14 cellular contexts compared by ENCODE assay signal in the genomic region with DNA sequence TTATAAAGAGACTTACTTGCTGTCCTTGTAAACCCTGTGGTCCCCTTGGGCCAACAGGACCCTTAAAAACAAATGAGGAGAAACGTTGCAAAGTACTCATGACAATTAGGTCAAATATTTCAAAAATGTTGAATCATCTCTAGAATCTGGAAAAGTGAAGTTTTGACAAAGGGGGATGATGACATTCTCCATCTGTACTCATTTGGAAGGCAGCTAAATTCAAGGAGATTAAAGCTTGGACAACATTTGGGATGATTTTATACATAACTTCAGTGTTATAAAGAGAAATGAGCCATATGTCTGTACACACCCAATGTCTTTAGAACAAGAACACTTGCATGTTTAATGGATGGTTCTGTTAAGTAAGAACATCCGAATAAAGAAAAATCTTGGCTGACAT.
DNase-seq lines count a peak whose midpoint lies in the region; ATAC-seq and TF ChIP-seq lines count a peak whose summit lies in the region.
"Had no signal": no experiment of that assay in that cellular context is flagged by ENCODE, and none has a peak within 500 bp of the region (broad histone marks: within the 10 kb centered on the region; RNA-seq: fewer than 3 reads in every experiment).

No MANE protein-coding gene starts in this region.

- peaks cover 11% of the 10 kb centered on the region for H3K4me1 Mint-ChIP-seq in T-helper 17 cell

- no peaks in the 10 kb centered on the region for H3K36me3 Mint-ChIP-seq in T-helper 17 cell (ENCODE audit: low read depth)
- H3K36me3 Mint-ChIP-seq: natural killer cell treated with Interleukin-12 subunit alpha and Interleukin-12 subunit beta and Interleukin-15 and Interleukin-18, amount 100 ng/mL, for 72 hours had no signal

- TF ChIP-seq CTCF in HFF-Myc (IDR thresholded peaks at IDR 0.05; ENCODE audit: low read depth, low read length, missing control alignments): no peak

- ATAC-seq in T-helper 17 cell (no peak), left colon (no peak)
- ATAC-seq: natural killer cell treated with Interleukin-12 subunit alpha and Interleukin-12 subunit beta and Interleukin-15 and Interleukin-18, amount 100 ng/mL, for 72 hours had no signal

- H3K27me3 Mint-ChIP-seq in T-helper 17 cell: no peaks in the 10 kb centered on the region
- H3K27me3 Mint-ChIP-seq: natural killer cell treated with Interleukin-12 subunit alpha and Interleukin-12 subunit beta and Interleukin-15 and Interleukin-18, amount 100 ng/mL, for 72 hours had no signal

- no peaks in the 10 kb centered on the region for H3K9me3 ChIP-seq in T-helper 17 cell (ENCODE audit: control insufficient read depth, low read length, poor library complexity, severe bottlenecking)
- H3K9me3 ChIP-seq: testis had no signal

- no peak overlapping the region for H3K27ac Mint-ChIP-seq in T-helper 17 cell
- H3K27ac Mint-ChIP-seq: natural killer cell treated with Interleukin-12 subunit alpha and Interleukin-12 subunit beta and Interleukin-15 and Interleukin-18, amount 100 ng/mL, for 72 hours had no signal

- no peak overlapping the region for H3K4me3 ChIP-seq in HFF-Myc (replicated peaks; ENCODE audit: low read depth, low read length)
- H3K4me3 ChIP-seq: cardiac muscle cell, testis had no signal

- intact Hi-C loops in left colon (cut with DNase I, micrococcal nuclease): no loop called here

- peak; percentile 16 for DNase-seq in HFF-Myc (ENCODE audit: extremely low read depth, low read depth)
- peak; percentile 80 for DNase-seq in amniotic epithelial cell (ENCODE audit: low read depth)
- DNase-seq in hepatic stellate cell (ENCODE audit: low spot score): peak; percentile 38
- peak; percentile 70 for DNase-seq in superior temporal gyrus (ENCODE audit: extremely low spot score)
- no peak for DNase-seq in SHP77 treated with DMSO at 0.1 percent for 48 hours (lab: John Stamatoyannopoulos, UW)
- DNase-seq in T-helper 17 cell: no peak
- DNase-seq in SIG-M5 treated with dmso at 0.1 percent for 504 hours (lab: John Stamatoyannopoulos, UW; ENCODE audit: unreplicated experiment): no peak
- no peak for DNase-seq in left colon
- DNase-seq: activated CD4-positive, alpha-beta T cell treated with anti-CD3 and anti-CD28 coated beads, Interleukin-2, amount 50 U/mL, for 48 hours; NCI-H2171; T-helper 2 cell; testis had no signal

- H3K4me3 Mint-ChIP-seq in T-helper 17 cell: no peak overlapping the region
- H3K4me3 Mint-ChIP-seq: natural killer cell treated with Interleukin-12 subunit alpha and Interleukin-12 subunit beta and Interleukin-15 and Interleukin-18, amount 100 ng/mL, for 72 hours had no signal

Comparison
In these comparisons a context has a peak if more than half of its experiments do, and no peak if none do; other contexts are left out.
1. DNase-seq: peak in HFF-Myc (single experiment), amniotic epithelial cell (single experiment), hepatic stellate cell (single experiment) and superior temporal gyrus (single experiment); none in SHP77 treated with DMSO at 0.1 percent for 48 hours (single experiment), T-helper 17 cell (0 of 3), SIG-M5 treated with dmso at 0.1 percent for 504 hours (single experiment) and left colon (0 of 2).